In genomic region chrX:20215565-20215964, GRCh38 we compare ENCODE assay signal across 21 cellular contexts.
"Had no signal": no experiment of that assay in that cellular context is flagged by ENCODE, and none has a peak within 500 bp of the region (broad histone marks: within the 10 kb centered on the region; RNA-seq: fewer than 3 reads in every experiment).

No MANE protein-coding gene starts in this region.

- H3K9me3 ChIP-seq: heart left ventricle, ovary, stomach, thoracic aorta, transverse colon had no signal

- H3K36me3 ChIP-seq: heart left ventricle, neural progenitor cell, ovary, stomach, thoracic aorta, transverse colon had no signal

- H3K27ac ChIP-seq: dorsolateral prefrontal cortex, neural progenitor cell, ovary, skin epidermis, stomach, thoracic aorta, transverse colon had no signal

- DNase-seq: cortex of kidney; dorsolateral prefrontal cortex; effector CD8-positive, alpha-beta T cell; foreskin melanocyte; heart left ventricle; hippocampal formation; left colon; mammary epithelial cell; naive thymus-derived CD8-positive, alpha-beta T cell; nucleus accumbens; ovary; stimulated activated CD4-positive, alpha-beta T cell treated with anti-CD3 and anti-CD28 coated beads, Interleukin-2, amount 100 ng/mL, for 24 hours; stimulated activated CD4-positive, alpha-beta T cell treated with anti-CD3 and anti-CD28 coated beads, Interleukin-4, amount 100 ng/mL, for 4 hours; stimulated activated naive B cell treated with anti-CD40 and anti-IgM and Interleukin-4, amounts not matched to agents 10 μg/mL and 1 μg/mL and 100 μg/mL, for 72 hours; stomach; substantia nigra; transverse colon had no signal

- H3K27me3 ChIP-seq: neural progenitor cell, ovary, stomach, transverse colon had no signal

- ATAC-seq: heart left ventricle; left colon; naive thymus-derived CD8-positive, alpha-beta T cell; sciatic nerve; stimulated activated naive B cell treated with anti-CD40 and anti-IgM and Interleukin-4, amounts not matched to agents 10 μg/mL and 1 μg/mL and 100 μg/mL, for 72 hours had no signal

- H3K4me3 ChIP-seq: dorsolateral prefrontal cortex, neural progenitor cell, ovary, skin epidermis, stomach, thoracic aorta, transverse colon had no signal
